ENCODE assay signal across 14 cellular contexts in the genomic region with DNA sequence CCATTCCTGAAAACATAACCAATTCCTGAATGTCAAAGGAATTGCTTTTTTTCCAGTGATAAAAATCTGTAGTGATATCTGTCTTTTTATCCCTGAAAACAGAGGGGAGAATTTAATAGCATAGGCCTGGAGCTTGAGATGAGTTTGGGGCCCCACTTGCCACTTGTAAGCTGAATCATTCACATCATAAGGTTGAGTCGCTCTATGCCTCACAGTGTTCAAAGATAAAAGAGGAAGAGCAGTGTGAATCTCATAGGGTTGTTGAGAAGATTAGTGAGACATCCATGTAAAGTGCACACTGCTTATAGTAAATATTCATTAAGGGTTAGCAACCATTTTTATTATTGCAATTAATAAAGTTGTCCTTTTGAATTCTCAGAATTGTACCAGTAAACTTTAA.
"Had no signal": no experiment of that assay in that cellular context is flagged by ENCODE, and none has a peak within 500 bp of the region (broad histone marks: within the 10 kb centered on the region; RNA-seq: fewer than 3 reads in every experiment).

No MANE protein-coding gene starts in this region.

- ATAC-seq: left colon; naive thymus-derived CD4-positive, alpha-beta T cell had no signal

- H3K9me3 Mint-ChIP-seq: activated CD4-positive, alpha-beta memory T cell treated with anti-CD3 and anti-CD28 coated beads for 36 hours; activated naive CD8-positive, alpha-beta T cell treated with anti-CD3 and anti-CD28 coated beads, Interleukin-2, amount 10 ng/mL, durations not matched to agents 7 days and 5 days; naive thymus-derived CD4-positive, alpha-beta T cell had no signal

- H3K27ac Mint-ChIP-seq: activated CD4-positive, alpha-beta memory T cell treated with anti-CD3 and anti-CD28 coated beads for 36 hours; activated naive CD8-positive, alpha-beta T cell treated with anti-CD3 and anti-CD28 coated beads, Interleukin-2, amount 10 ng/mL, durations not matched to agents 7 days and 5 days; naive thymus-derived CD4-positive, alpha-beta T cell had no signal

- H3K4me3 Mint-ChIP-seq: activated CD4-positive, alpha-beta memory T cell treated with anti-CD3 and anti-CD28 coated beads for 36 hours; activated naive CD8-positive, alpha-beta T cell treated with anti-CD3 and anti-CD28 coated beads, Interleukin-2, amount 10 ng/mL, durations not matched to agents 7 days and 5 days; naive thymus-derived CD4-positive, alpha-beta T cell had no signal

- H3K36me3 Mint-ChIP-seq: activated CD4-positive, alpha-beta memory T cell treated with anti-CD3 and anti-CD28 coated beads for 36 hours had no signal

- DNase-seq: activated CD4-positive, alpha-beta memory T cell treated with anti-CD3 and anti-CD28 coated beads for 36 hours; activated naive CD8-positive, alpha-beta T cell treated with anti-CD3 and anti-CD28 coated beads, Interleukin-2, amount 10 ng/mL, durations not matched to agents 7 days and 5 days; activated T-cell treated with anti-CD3 and anti-CD28 coated beads, Interleukin-2, amount 50 U/mL, for 48 hours; anterior cingulate cortex; head of caudate nucleus; left colon; naive thymus-derived CD4-positive, alpha-beta T cell; retina; stimulated activated CD4-positive, alpha-beta T cell treated with anti-CD3 and anti-CD28 coated beads, Interleukin-15, amount 100 ng/mL, for 24 hours; tibial artery had no signal

- H3K4me3 ChIP-seq: esophagus muscularis mucosa, lung, tibial artery, vagina had no signal

- H3K27me3 ChIP-seq: esophagus muscularis mucosa, neutrophil, tibial artery, vagina had no signal

- H3K36me3 ChIP-seq: esophagus muscularis mucosa, neutrophil, tibial artery, vagina had no signal
